In the genomic region with DNA sequence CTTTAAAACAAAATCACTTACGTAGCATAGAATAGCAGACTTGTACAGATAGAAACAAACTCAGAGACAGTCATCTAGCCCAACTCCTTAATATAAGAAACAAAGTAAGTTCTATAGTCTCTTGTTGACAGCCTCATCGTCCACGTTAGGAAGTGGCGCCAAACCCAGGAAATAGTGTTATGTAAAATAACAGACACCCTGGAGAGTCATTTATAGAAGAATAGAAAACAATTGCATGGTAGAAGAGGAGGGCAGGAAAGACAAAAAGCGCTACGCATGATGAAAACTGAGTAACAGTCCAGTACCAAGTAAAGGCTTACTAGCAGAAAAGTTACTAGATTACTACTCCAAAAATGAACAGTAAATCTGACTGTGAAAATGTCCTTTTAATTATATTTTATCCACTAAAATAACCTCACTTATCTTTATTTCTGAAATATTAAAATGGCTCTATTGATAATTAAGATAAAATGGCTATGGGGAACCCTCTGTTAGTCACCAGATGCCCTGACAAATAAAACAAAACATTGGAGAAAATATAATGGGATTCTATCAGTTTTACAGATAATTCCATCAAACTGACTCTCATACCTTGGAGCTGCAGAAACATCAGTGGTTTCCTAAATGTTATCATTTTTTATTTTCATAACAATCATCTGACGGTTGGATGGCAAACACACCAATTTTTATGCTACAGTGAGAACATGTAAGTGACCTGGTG, we compare ENCODE assay signal across 18 cellular contexts.
DNase-seq lines count a peak whose midpoint lies in the region; ATAC-seq and TF ChIP-seq lines count a peak whose summit lies in the region.
"Had no signal": no experiment of that assay in that cellular context is flagged by ENCODE, and none has a peak within 500 bp of the region (broad histone marks: within the 10 kb centered on the region; RNA-seq: fewer than 3 reads in every experiment).

No MANE protein-coding gene starts in this region.

- H3K9me3 ChIP-seq in iPS-18a (ENCODE audit: control insufficient read depth, low read depth, low read length) (no peaks in the 10 kb centered on the region), osteoblast (ENCODE audit: low read depth, low read length) (peaks cover 3% of the 10 kb centered on the region), Karpas-422 (ENCODE audit: low read length) (peaks cover 3% of the 10 kb centered on the region; the same call in 1 of the 2 replicates)
- H3K9me3 ChIP-seq: A549, HAP-1 had no signal

- no peaks in the 10 kb centered on the region; the same call in 1 of the 2 replicates for H3K9me2 ChIP-seq in GM23338 (ENCODE audit: insufficient read depth)
- H3K9me2 ChIP-seq in Karpas-422 (replicated peaks; ENCODE audit: insufficient read depth, low read length), result no peaks in the 10 kb centered on the region

- peak overlapping the region; percentile 16; the same call in 1 of the 3 replicates for H3K4me3 Mint-ChIP-seq in GM23338
- no peak overlapping the region for H3K4me3 Mint-ChIP-seq in WTC11
- H3K4me3 Mint-ChIP-seq: CD4-positive, alpha-beta memory T cell; HFFc6 had no signal

- no peaks in the 10 kb centered on the region for H3F3A ChIP-seq in GM23338 (replicated peaks; ENCODE audit: low read depth)

- no peaks in the 10 kb centered on the region; the same call in 2 of the 3 replicates for H3K9me3 Mint-ChIP-seq in GM23338
- H3K9me3 Mint-ChIP-seq in WTC11, result peaks cover 6% of the 10 kb centered on the region

- peak; percentile 70 for ATAC-seq in GM23338
- ATAC-seq in WTC11, result peak; percentile 65
- ATAC-seq: A549 had no signal

- peak overlapping the region; percentile 51 for H3K27ac Mint-ChIP-seq in GM23338
- no peak overlapping the region for H3K27ac Mint-ChIP-seq in WTC11
- H3K27ac Mint-ChIP-seq: CD4-positive, alpha-beta memory T cell; HFFc6 had no signal

- H3K4me2 ChIP-seq in GM23338, result peak overlapping the region; percentile 60
- H3K4me2 ChIP-seq in osteoblast (ENCODE audit: insufficient read depth, low read length), result no peak overlapping the region
- no peak overlapping the region for H3K4me2 ChIP-seq in Karpas-422 (ENCODE audit: low read depth, low read length, poor library complexity, severe bottlenecking)
- H3K4me2 ChIP-seq: A549 had no signal

- no peaks in the 10 kb centered on the region for H3K36me3 Mint-ChIP-seq in GM23338 (ENCODE audit: low read depth)
- no peaks in the 10 kb centered on the region for H3K36me3 Mint-ChIP-seq in WTC11
- H3K36me3 Mint-ChIP-seq: CD4-positive, alpha-beta memory T cell had no signal

- peaks cover 16% of the 10 kb centered on the region for H3K4me1 ChIP-seq in GM23338 (ENCODE audit: insufficient read depth)
- peaks cover 13% of the 10 kb centered on the region for H3K4me1 ChIP-seq in iPS-18a (ENCODE audit: control insufficient read depth, low read depth, low read length)
- no peaks in the 10 kb centered on the region for H3K4me1 ChIP-seq in osteoblast (ENCODE audit: insufficient read depth, low read length)
- H3K4me1 ChIP-seq in Karpas-422 (ENCODE audit: low read length), result no peaks in the 10 kb centered on the region
- H3K4me1 ChIP-seq: A549 had no signal

- H3K4me3 ChIP-seq in GM23338 (peak overlapping the region; percentile 15; the same call in 1 of the 2 replicates), iPS-18a (ENCODE audit: low read length) (peak overlapping the region; percentile 21), osteoblast (ENCODE audit: insufficient read depth, low read length) (no peak overlapping the region), Karpas-422 (ENCODE audit: low read length) (no peak overlapping the region)
- H3K4me3 ChIP-seq: A549, HAP-1 had no signal

- H3K27me3 ChIP-seq in GM23338 (ENCODE audit: insufficient read depth), result no peaks in the 10 kb centered on the region
- H3K27me3 ChIP-seq in iPS-18a (ENCODE audit: control insufficient read depth, insufficient read depth, low read length), result no peaks in the 10 kb centered on the region
- H3K27me3 ChIP-seq in osteoblast (ENCODE audit: insufficient read depth, low read length), result no peaks in the 10 kb centered on the region
- no peaks in the 10 kb centered on the region for H3K27me3 ChIP-seq in Karpas-422 (ENCODE audit: low read length)

- POLR2A ChIA-PET in WTC11 (lab: Charles Lee), result no interaction called here

- H3K36me3 ChIP-seq in GM23338 (ENCODE audit: insufficient read depth) (no peaks in the 10 kb centered on the region), iPS-18a (ENCODE audit: control insufficient read depth, low read depth, low read length) (no peaks in the 10 kb centered on the region), osteoblast (ENCODE audit: insufficient read depth, low read length) (no peaks in the 10 kb centered on the region), Karpas-422 (ENCODE audit: insufficient read depth, low read length) (no peaks in the 10 kb centered on the region)
- H3K36me3 ChIP-seq: HAP-1 had no signal

- no peak overlapping the region for H3K27ac ChIP-seq in GM23338 (ENCODE audit: low read depth)
- no peak overlapping the region for H3K27ac ChIP-seq in iPS-18a (ENCODE audit: low read length)
- no peak overlapping the region for H3K27ac ChIP-seq in osteoblast (ENCODE audit: low read depth, low read length)
- no peak overlapping the region for H3K27ac ChIP-seq in Karpas-422 (ENCODE audit: low read length)
- H3K27ac ChIP-seq: A549 had no signal

- H2AFZ ChIP-seq in GM23338 (no peak overlapping the region; the same call in 1 of the 2 replicates), osteoblast (ENCODE audit: low read length) (no peak overlapping the region), Karpas-422 (ENCODE audit: low read length) (no peak overlapping the region)

- TF ChIP-seq CTCF in GM23338 (conservative IDR thresholded peaks at IDR 0.05; ENCODE audit: low read depth in 2 of 2) (no peak), WTC11 (IDR thresholded peaks at IDR 0.05) (no peak), osteoblast (IDR thresholded peaks at IDR 0.05; ENCODE audit: extremely low read depth, low read depth, low read length) (no peak)

- no peaks in the 10 kb centered on the region for H3K79me2 ChIP-seq in GM23338 (replicated peaks; ENCODE audit: insufficient read depth)
- no peaks in the 10 kb centered on the region for H3K79me2 ChIP-seq in osteoblast (ENCODE audit: insufficient read depth, low read length)
- H3K79me2 ChIP-seq in Karpas-422 (ENCODE audit: low read length), result no peaks in the 10 kb centered on the region

- H3K27me3 Mint-ChIP-seq in GM23338 (ENCODE audit: insufficient read depth, low read depth, poor library complexity) (no peaks in the 10 kb centered on the region), WTC11 (ENCODE audit: low read depth) (no peaks in the 10 kb centered on the region)
- H3K27me3 Mint-ChIP-seq: CD4-positive, alpha-beta memory T cell had no signal

- CTCF ChIA-PET in WTC11 (lab: Charles Lee), result no interaction called here

- peak; percentile 37 for DNase-seq in GM23338 (ENCODE audit: low spot score)
- DNase-seq in WTC11 (ENCODE audit: low spot score), result no peak
- peak; percentile 10 for DNase-seq in osteoblast (ENCODE audit: insufficient read length, low spot score, missing footprints)
- no peak for DNase-seq in NCI-H82 treated with DMSO at 0.1 percent for 48 hours (lab: John Stamatoyannopoulos, UW; ENCODE audit: unreplicated experiment)
- DNase-seq in Karpas-422, result no peak
- no peak for DNase-seq in activated T-cell treated with anti-CD3 and anti-CD28 coated beads, Interleukin-2, amount 50 U/mL, for 1 hour
- DNase-seq: 8988T; C1 segment of cervical spinal cord; Calu3; CD4-positive, alpha-beta memory T cell; COR-L47; DMS53; DMS79 treated with DMSO at 0.1 percent for 48 hours; GF-D8; HFFc6 had no signal

- H4K20me1 ChIP-seq in GM23338 (replicated peaks; ENCODE audit: insufficient read depth), result no peaks in the 10 kb centered on the region
- H4K20me1 ChIP-seq in osteoblast (ENCODE audit: insufficient read depth, low read length), result no peaks in the 10 kb centered on the region
- H4K20me1 ChIP-seq in Karpas-422 (ENCODE audit: insufficient read depth, low read depth, low read length), result no peaks in the 10 kb centered on the region

- peaks cover 14% of the 10 kb centered on the region for H3K4me1 Mint-ChIP-seq in GM23338
- peaks cover 26% of the 10 kb centered on the region for H3K4me1 Mint-ChIP-seq in WTC11
- H3K4me1 Mint-ChIP-seq: CD4-positive, alpha-beta memory T cell had no signal

- no peak overlapping the region for H3K9ac ChIP-seq in iPS-18a (ENCODE audit: low read length)
- no peak overlapping the region for H3K9ac ChIP-seq in Karpas-422 (ENCODE audit: low read length)

TF ChIP-seq in GM23338, 12 proteins besides CTCF, POLR2A, EP300 and RAD21 (continues in another document):
- TF ChIP-seq ZNF331 (CRISPR knock-in tag; IDR thresholded peaks at IDR 0.05; ENCODE audit: low read depth) (no peak), EZH2 (IDR thresholded peaks at IDR 0.05; ENCODE audit: low read depth, unreplicated experiment) (no peak), POLR2AphosphoS5 (IDR thresholded peaks at IDR 0.05; ENCODE audit: low read depth) (no peak), CREB1 (CRISPR knock-in tag; IDR thresholded peaks at IDR 0.05; ENCODE audit: low read depth) (no peak)

TF ChIP-seq in WTC11, 78 proteins besides CTCF, POLR2A, EP300 and RAD21:
- TF ChIP-seq ZNF317 (CRISPR knock-in tag; IDR thresholded peaks at IDR 0.05; ENCODE audit: borderline replicate concordance, low read depth) (no peak), ELF4 (CRISPR knock-in tag; IDR thresholded peaks at IDR 0.05; ENCODE audit: low read depth) (no peak), TEAD1 (CRISPR knock-in tag; IDR thresholded peaks at IDR 0.05) (no peak), RELA (CRISPR knock-in tag; IDR thresholded peaks at IDR 0.05; ENCODE audit: borderline replicate concordance) (no peak)
- TF ChIP-seq, protein P1, sequence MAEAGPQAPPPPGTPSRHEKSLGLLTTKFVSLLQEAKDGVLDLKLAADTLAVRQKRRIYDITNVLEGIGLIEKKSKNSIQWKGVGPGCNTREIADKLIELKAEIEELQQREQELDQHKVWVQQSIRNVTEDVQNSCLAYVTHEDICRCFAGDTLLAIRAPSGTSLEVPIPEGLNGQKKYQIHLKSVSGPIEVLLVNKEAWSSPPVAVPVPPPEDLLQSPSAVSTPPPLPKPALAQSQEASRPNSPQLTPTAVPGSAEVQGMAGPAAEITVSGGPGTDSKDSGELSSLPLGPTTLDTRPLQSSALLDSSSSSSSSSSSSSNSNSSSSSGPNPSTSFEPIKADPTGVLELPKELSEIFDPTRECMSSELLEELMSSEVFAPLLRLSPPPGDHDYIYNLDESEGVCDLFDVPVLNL (CRISPR knock-in tag; IDR thresholded peaks at IDR 0.05; ENCODE audit: borderline replicate concordance, low read depth), result no peak
- TF ChIP-seq, protein P2, sequence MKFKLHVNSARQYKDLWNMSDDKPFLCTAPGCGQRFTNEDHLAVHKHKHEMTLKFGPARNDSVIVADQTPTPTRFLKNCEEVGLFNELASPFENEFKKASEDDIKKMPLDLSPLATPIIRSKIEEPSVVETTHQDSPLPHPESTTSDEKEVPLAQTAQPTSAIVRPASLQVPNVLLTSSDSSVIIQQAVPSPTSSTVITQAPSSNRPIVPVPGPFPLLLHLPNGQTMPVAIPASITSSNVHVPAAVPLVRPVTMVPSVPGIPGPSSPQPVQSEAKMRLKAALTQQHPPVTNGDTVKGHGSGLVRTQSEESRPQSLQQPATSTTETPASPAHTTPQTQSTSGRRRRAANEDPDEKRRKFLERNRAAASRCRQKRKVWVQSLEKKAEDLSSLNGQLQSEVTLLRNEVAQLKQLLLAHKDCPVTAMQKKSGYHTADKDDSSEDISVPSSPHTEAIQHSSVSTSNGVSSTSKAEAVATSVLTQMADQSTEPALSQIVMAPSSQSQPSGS (CRISPR knock-in tag; IDR thresholded peaks at IDR 0.05; ENCODE audit: borderline replicate concordance, low read depth), result no peak

Comparison
In these comparisons a context has a peak if more than half of its experiments do, and no peak if none do; other contexts are left out.
1. DNase-seq: peak in GM23338 (single experiment) and osteoblast (single experiment); none in WTC11 (single experiment), NCI-H82 treated with DMSO at 0.1 percent for 48 hours (single experiment), Karpas-422 (single experiment) and activated T-cell treated with anti-CD3 and anti-CD28 coated beads, Interleukin-2, amount 50 U/mL, for 1 hour (single experiment).
2. H3K4me3 ChIP-seq: peak in GM23338 (single experiment) and iPS-18a (single experiment); none in osteoblast (single experiment) and Karpas-422 (single experiment).